ENCODE assay signal across 1 cellular context in genomic region chr4:6753891-6754290, GRCh38.
TF ChIP-seq lines count a peak whose summit lies in the region.

No MANE protein-coding gene starts in this region.

TF ChIP-seq in HepG2, 621 proteins besides CTCF, POLR2A, EP300 and RAD21:
- TF ChIP-seq ZNF232 (CRISPR knock-in tag; IDR thresholded peaks at IDR 0.05; ENCODE audit: borderline replicate concordance) = no peak
- no peak for TF ChIP-seq NFKB2 (CRISPR knock-in tag; IDR thresholded peaks at IDR 0.05; ENCODE audit: borderline replicate concordance)
- 0 out of 2 replicates have a peak, but pooled peaks have one; percentile 20 for TF ChIP-seq HNRNPL (IDR thresholded peaks at IDR 0.05; ENCODE audit: low read depth, low read length)
- no peak for TF ChIP-seq MEF2D (CRISPR knock-in tag; IDR thresholded peaks at IDR 0.05)
- 0 out of 2 replicates have a peak, but pooled peaks have one; percentile 10 for TF ChIP-seq ZNF414 (CRISPR knock-in tag; IDR thresholded peaks at IDR 0.05)
- peak; percentile 75; the same call in 1 of the 2 replicates for TF ChIP-seq ZC3H4 (CRISPR knock-in tag; IDR thresholded peaks at IDR 0.05; ENCODE audit: borderline replicate concordance)
TF ChIP-seq in HepG2: peak in this region for 3.
